Comparison of ENCODE assay signal across 10 cellular contexts in the genomic region with DNA sequence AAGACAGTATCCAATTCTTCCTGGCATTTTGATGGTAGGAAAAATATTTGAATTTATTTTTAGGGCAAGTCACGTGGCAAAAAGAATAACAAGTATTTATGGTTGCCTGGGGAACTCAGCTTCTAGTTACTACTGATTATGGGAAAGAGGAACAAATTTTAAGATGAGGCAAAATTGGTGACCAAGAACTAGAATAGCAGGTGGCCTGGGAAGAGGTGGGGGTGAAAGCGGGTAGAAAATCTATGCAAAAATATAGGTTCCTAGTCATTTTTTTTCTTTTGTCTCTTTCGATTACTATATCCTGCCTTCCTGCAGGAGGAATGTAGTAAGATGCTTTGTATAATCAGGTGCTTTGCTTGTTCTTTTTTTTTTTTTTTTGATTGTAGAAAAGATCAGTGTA. TPM values are rescaled to one million over a fixed set of nuclear protein-coding genes. Genes with fewer than 3 reads are reported as not detected.
DNase-seq lines count a peak whose midpoint lies in the region; ATAC-seq and TF ChIP-seq lines count a peak whose summit lies in the region.
"Had no signal": no experiment of that assay in that cellular context is flagged by ENCODE, and none has a peak within 500 bp of the region (broad histone marks: within the 10 kb centered on the region; RNA-seq: fewer than 3 reads in every experiment).

No MANE protein-coding gene starts in this region.

- no peaks in the 10 kb centered on the region for H4K20me1 ChIP-seq in OCI-LY7 (ENCODE audit: insufficient read depth, low read length)

- no TSS peak for BruUV-seq in OCI-LY7 (replicated peaks; lab: Mats Ljungman, UMichigan)

- intact Hi-C loops in OCI-LY7 (cut with micrococcal nuclease; ENCODE audit: unreplicated experiment): no loop called here
- intact Hi-C loops in lower lobe of right lung (cut with DNase I): no loop called here
- intact Hi-C loops in left ventricle myocardium inferior (cut with micrococcal nuclease): no loop called here

- TF ChIP-seq CTCF in OCI-LY7 (conservative IDR thresholded peaks at IDR 0.05; ENCODE audit: low read length) (no peak), lower lobe of right lung (IDR thresholded peaks at IDR 0.05) (no peak), left ventricle myocardium inferior (IDR thresholded peaks at IDR 0.05; ENCODE audit: borderline replicate concordance) (no peak)

- CTCF ChIA-PET in OCI-LY7 (lab: Charles Lee; ENCODE audit: unreplicated experiment): interaction anchor here (1.6 kb wide), 1 partner anchor 90 kb away, joined by 4 read pairs; the partner anchor contains the start of gene TCTN3

- DNase-seq in OCI-LY7 (ENCODE audit: low spot score): peak; percentile 33
- DNase-seq in HAP-1 (ENCODE audit: low spot score in 2 of 2): no peak
- DNase-seq in lower lobe of right lung: no peak
- no peak for DNase-seq in DMS153 (lab: John Stamatoyannopoulos, UW)
- no peak for DNase-seq in left ventricle myocardium inferior
- DNase-seq: activated CD8-positive, alpha-beta memory T cell treated with anti-CD3 and anti-CD28 coated beads, Interleukin-2, amount 50 U/mL, for 48 hours; SIG-M5 had no signal

- ATAC-seq in GM18498 (IDR thresholded peaks at IDR 0.05; ENCODE audit: unreplicated experiment): peak; percentile 53
- peak; percentile 54 for ATAC-seq in GM19463 (IDR thresholded peaks at IDR 0.05; ENCODE audit: unreplicated experiment)
- peak; percentile 49 for ATAC-seq in HG03045 (IDR thresholded peaks at IDR 0.05; ENCODE audit: unreplicated experiment)
- no peak for ATAC-seq in lower lobe of right lung

- H3K27ac ChIP-seq in OCI-LY7 (ENCODE audit: low read depth, low read length, poor library complexity, severe bottlenecking): no peak overlapping the region
- H3K27ac ChIP-seq in lower lobe of right lung: no peak overlapping the region
- H3K27ac ChIP-seq in left ventricle myocardium inferior (replicated peaks): no peak overlapping the region

- H3K27me3 ChIP-seq in HAP-1 (ENCODE audit: low read depth) (no peaks in the 10 kb centered on the region), lower lobe of right lung (ENCODE audit: low read depth) (no peaks in the 10 kb centered on the region), left ventricle myocardium inferior (ENCODE audit: low read depth) (no peaks in the 10 kb centered on the region)

- no peaks in the 10 kb centered on the region for H3K79me2 ChIP-seq in OCI-LY7 (ENCODE audit: insufficient read depth, low read depth, low read length)

- H3K36me3 ChIP-seq in OCI-LY7 (ENCODE audit: insufficient read depth, low read length) (no peaks in the 10 kb centered on the region), HAP-1 (replicated peaks) (no peaks in the 10 kb centered on the region), lower lobe of right lung (no peaks in the 10 kb centered on the region), left ventricle myocardium inferior (no peaks in the 10 kb centered on the region)

- H3K9me3 ChIP-seq in OCI-LY7 (ENCODE audit: low read length) (no peaks in the 10 kb centered on the region), HAP-1 (no peaks in the 10 kb centered on the region), lower lobe of right lung (no peaks in the 10 kb centered on the region), left ventricle myocardium inferior (replicated peaks) (no peaks in the 10 kb centered on the region)

- no peaks in the 10 kb centered on the region for H3K9me2 ChIP-seq in OCI-LY7 (ENCODE audit: insufficient read depth, low read length)

- peak overlapping the region; percentile 47 for H3K4me2 ChIP-seq in OCI-LY7 (ENCODE audit: low read length)

- H3K4me1 ChIP-seq in OCI-LY7 (ENCODE audit: insufficient read depth, low read length, poor library complexity, severe bottlenecking) (peaks cover 38% of the 10 kb centered on the region), HAP-1 (no peaks in the 10 kb centered on the region), lower lobe of right lung (peaks cover 23% of the 10 kb centered on the region), left ventricle myocardium inferior (peaks cover 7% of the 10 kb centered on the region)

- H3K4me3 ChIP-seq in OCI-LY7 (ENCODE audit: low read depth, low read length, poor library complexity, severe bottlenecking): no peak overlapping the region
- no peak overlapping the region for H3K4me3 ChIP-seq in HAP-1
- no peak overlapping the region for H3K4me3 ChIP-seq in lower lobe of right lung
- no peak overlapping the region for H3K4me3 ChIP-seq in left ventricle myocardium inferior

- in situ Hi-C loops in HAP-1 (cut with MboI; ENCODE audit: low sequenced_read_pairs): no loop called here

- peak overlapping the region; percentile 45; the same call in 1 of the 2 replicates for H2AFZ ChIP-seq in OCI-LY7 (ENCODE audit: low read length)

- POLR2A ChIA-PET in OCI-LY7 (lab: Charles Lee): interaction anchor here (0.7 to 1.9 kb wide), 6 partner anchors 12 to 477 kb away, joined by 3 to 4 read pairs (median 3); no protein-coding TSS in a partner anchor

RNA-seq across cellular contexts. Expression of gene ENTPD1, which starts 27.8 kb away (rescaled TPM):
- 1.7 and 5.1 TPM in 2 replicates for total RNA-seq in OCI-LY7 (2014; rRNA removed; shearing (Covaris generic))
- total RNA-seq in OCI-LY7 (2022) (3.7 and 6.7 TPM in 2 replicates), lower lobe of right lung (34.5 TPM), left ventricle myocardium inferior (7.7 TPM)

Comparison
In these comparisons a context has a peak if more than half of its experiments do, and no peak if none do; other contexts are left out.
1. ATAC-seq: peak in GM18498 (single experiment), GM19463 (single experiment) and HG03045 (single experiment); none in lower lobe of right lung (0 of 2).